11 cellular contexts compared by ENCODE assay signal in the genomic region with DNA sequence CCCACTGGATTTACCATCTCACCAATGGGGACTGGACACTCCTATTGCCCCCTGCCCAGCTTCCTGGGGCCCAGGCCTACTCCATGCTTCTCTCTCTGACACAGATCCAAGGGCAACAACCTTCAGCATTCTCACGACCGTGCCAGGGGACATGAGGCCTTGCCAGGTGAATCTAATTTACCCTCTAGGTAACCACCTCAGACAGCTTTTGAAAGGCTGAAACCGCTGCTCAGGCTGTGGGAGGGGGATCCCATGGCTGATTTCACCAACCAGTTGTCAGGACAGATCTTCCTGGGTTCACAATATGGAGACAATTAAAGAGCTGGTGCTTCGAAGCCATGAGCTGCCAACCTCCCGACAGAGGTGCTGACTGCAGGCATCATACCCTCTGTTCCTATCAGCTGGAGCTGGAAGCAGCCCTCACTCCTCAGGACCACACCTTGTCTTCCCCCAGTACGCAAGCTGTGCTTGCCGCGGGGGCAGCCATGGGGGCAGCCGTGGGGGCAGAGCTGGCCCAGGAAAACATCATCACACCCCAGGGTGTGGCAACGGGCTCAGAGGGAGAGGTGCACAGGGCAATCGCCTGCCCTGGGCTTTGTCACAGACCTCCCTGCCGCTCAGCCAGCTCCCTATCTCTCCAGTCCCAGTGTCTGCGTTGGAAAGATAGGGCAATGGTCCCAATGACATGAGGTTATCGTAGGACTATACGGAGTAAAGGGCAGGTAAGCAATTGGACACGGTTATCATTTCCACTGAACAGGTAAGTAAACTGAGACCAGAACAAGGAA.
"Had no signal": no experiment of that assay in that cellular context is flagged by ENCODE, and none has a peak within 500 bp of the region (broad histone marks: within the 10 kb centered on the region; RNA-seq: fewer than 3 reads in every experiment).

No MANE protein-coding gene starts in this region.

- H3K9me3 ChIP-seq: psoas muscle had no signal

- H3K4me3 ChIP-seq: psoas muscle had no signal

- ATAC-seq: activated CD8-positive, alpha-beta T cell treated with anti-CD3 and anti-CD28 coated beads, Interleukin-2, amount 10 ng/mL, durations not matched to agents 7 days and 5 days; psoas muscle; stimulated activated naive CD8-positive, alpha-beta T cell treated with anti-CD3 and anti-CD28 coated beads, Interleukin-15, Interleukin-2, amounts not matched to agents 100 U/mL and 50 U/mL, for 24 hours had no signal

- H3K4me3 Mint-ChIP-seq: activated CD8-positive, alpha-beta T cell treated with anti-CD3 and anti-CD28 coated beads, Interleukin-2, amount 10 ng/mL, durations not matched to agents 7 days and 5 days had no signal

- H3K4me1 ChIP-seq: psoas muscle had no signal

- H3K27ac Mint-ChIP-seq: activated CD8-positive, alpha-beta T cell treated with anti-CD3 and anti-CD28 coated beads, Interleukin-2, amount 10 ng/mL, durations not matched to agents 7 days and 5 days had no signal

- H3K27ac ChIP-seq: psoas muscle had no signal

- DNase-seq: activated CD4-positive, alpha-beta T cell treated with anti-CD3 and anti-CD28 coated beads for 4 hours; activated CD8-positive, alpha-beta T cell treated with anti-CD3 and anti-CD28 coated beads, Interleukin-2, amount 10 ng/mL, durations not matched to agents 7 days and 5 days; caudate nucleus; cortex of kidney; effector CD8-positive, alpha-beta T cell; midbrain; nucleus accumbens; SIG-M5; stimulated activated CD4-positive, alpha-beta T cell treated with anti-CD3 and anti-CD28 coated beads, Interleukin-2, amount 100 ng/mL, for 48 hours; stimulated activated naive CD8-positive, alpha-beta T cell treated with anti-CD3 and anti-CD28 coated beads, Interleukin-15, Interleukin-2, amounts not matched to agents 100 U/mL and 50 U/mL, for 24 hours had no signal
